In genomic region chr7:37083311-37084096, GRCh38 we compare ENCODE assay signal across 11 cellular contexts.
A peak's percentile ranks its signal among the peaks of the same experiment; 100 is the strongest.
DNase-seq lines count a peak whose midpoint lies in the region; ATAC-seq and TF ChIP-seq lines count a peak whose summit lies in the region.
"Had no signal": no experiment of that assay in that cellular context is flagged by ENCODE, and none has a peak within 500 bp of the region (broad histone marks: within the 10 kb centered on the region; RNA-seq: fewer than 3 reads in every experiment).

No MANE protein-coding gene starts in this region.

- no peaks in the 10 kb centered on the region for H3K9me3 ChIP-seq in duodenal mucosa (ENCODE audit: control insufficient read depth in 1 of 2, low read length in 2 of 2)
- no peaks in the 10 kb centered on the region for H3K9me3 ChIP-seq in upper lobe of left lung

- H3K27me3 ChIP-seq in duodenal mucosa (ENCODE audit: control insufficient read depth in 1 of 2, insufficient read depth in 2 of 2, low read length in 2 of 2) (no peaks in the 10 kb centered on the region), upper lobe of left lung (no peaks in the 10 kb centered on the region)

- peaks cover 0 to 3% of the 10 kb centered on the region in 2 donors for H3K4me1 ChIP-seq in duodenal mucosa (ENCODE audit: control insufficient read depth in 1 of 2, insufficient read depth in 2 of 2, low read length in 2 of 2)
- peaks cover 0 to 9% (median 4%) of the 10 kb centered on the region in 4 donors for H3K4me1 ChIP-seq in upper lobe of left lung

- no peak overlapping the region for H3K4me3 ChIP-seq in duodenal mucosa (ENCODE audit: low read depth in 1 of 2, low read length in 2 of 2)
- no peak overlapping the region for H3K4me3 ChIP-seq in upper lobe of left lung

- TF ChIP-seq EP300 in upper lobe of left lung (IDR thresholded peaks at IDR 0.05): no peak

- H3K36me3 ChIP-seq in duodenal mucosa (ENCODE audit: control insufficient read depth in 1 of 2, insufficient read depth in 2 of 2, low read length in 2 of 2) (no peaks in the 10 kb centered on the region), upper lobe of left lung (no peaks in the 10 kb centered on the region)

- peak; percentile 23 for DNase-seq in NCI-H2171 treated with DMSO at 0.1 percent for 48 hours (lab: John Stamatoyannopoulos, UW)
- DNase-seq in NCI-H2171 (lab: John Stamatoyannopoulos, UW): no peak
- DNase-seq in middle frontal gyrus (ENCODE audit: extremely low spot score, low spot score): peak; percentile 43
- no peak for DNase-seq in upper lobe of left lung
- no peak for DNase-seq in hippocampal formation (lab: John Stamatoyannopoulos, UW)
- no peak for DNase-seq in GM10266 (ENCODE audit: extremely low spot score)
- DNase-seq: activated CD4-positive, CD25-positive, alpha-beta regulatory T cell treated with anti-CD3 and anti-CD28 coated beads, Interleukin-2, amount 50 U/mL, for 72 hours; activated naive CD4-positive, alpha-beta T cell treated with anti-CD3 and anti-CD28 coated beads, Interleukin-2, amount 50 U/mL, for 16 hours; erythroblast had no signal

- H3K27ac ChIP-seq in duodenal mucosa (ENCODE audit: low read depth, low read length) (peak overlapping the region; percentile 17), upper lobe of left lung (peak overlapping the region; percentile 1 to 66 (median 32))

- TF ChIP-seq POLR2A in upper lobe of left lung (IDR thresholded peaks at IDR 0.05): no peak

- TF ChIP-seq CTCF in upper lobe of left lung (IDR thresholded peaks at IDR 0.05) (no peak), GM10266 (IDR thresholded peaks at IDR 0.05; ENCODE audit: control insufficient read depth, insufficient read depth, low read depth, missing control alignments) (no peak)

- ATAC-seq in upper lobe of left lung (ENCODE audit: low FRiP score in 2 of 2): peak; percentile 57 to 81
- no peak for ATAC-seq in HG03045 (IDR thresholded peaks at IDR 0.05; ENCODE audit: unreplicated experiment)

- 81 to 86% methylated on average over 4 to 5 of the region's 5 CpGs for WGBS in upper lobe of left lung, 2 donors

- H3K9ac ChIP-seq in duodenal mucosa (ENCODE audit: low read depth in 1 of 2, low read length in 2 of 2): no peak overlapping the region

Comparison
In these comparisons a context has a peak if more than half of its experiments do, and no peak if none do; other contexts are left out.
1. DNase-seq: peak in NCI-H2171 treated with DMSO at 0.1 percent for 48 hours (single experiment) and middle frontal gyrus (single experiment); none in NCI-H2171 (single experiment), upper lobe of left lung (0 of 2), hippocampal formation (0 of 2) and GM10266 (single experiment).